In genomic region chr19:43674630-43674982, GRCh38 we compare ENCODE assay signal across 12 cellular contexts. TPM values are rescaled to one million over a fixed set of nuclear protein-coding genes. Genes with fewer than 3 reads are reported as not detected.
DNase-seq lines count a peak whose midpoint lies in the region; ATAC-seq and TF ChIP-seq lines count a peak whose summit lies in the region.
"Had no signal": no experiment of that assay in that cellular context is flagged by ENCODE, and none has a peak within 500 bp of the region (broad histone marks: within the 10 kb centered on the region; RNA-seq: fewer than 3 reads in every experiment).

No MANE protein-coding gene starts in this region.

- no peak for TF ChIP-seq POLR2A in adrenal gland (IDR thresholded peaks at IDR 0.05)

- H3K4me3 ChIP-seq in adrenal gland (no peak overlapping the region), left lung (no peak overlapping the region)
- H3K4me3 ChIP-seq: SJSA1 had no signal

- no peak for TF ChIP-seq CTCF in adrenal gland (IDR thresholded peaks at IDR 0.05)
- no peak for TF ChIP-seq CTCF in left lung (IDR thresholded peaks at IDR 0.05)

- H3K4me1 ChIP-seq in adrenal gland (replicated peaks in 1 of 2) (peaks cover 5 to 8% of the 10 kb centered on the region in 2 donors), left lung (peaks cover 8 to 56% of the 10 kb centered on the region in 2 donors)

- H3K36me3 ChIP-seq in adrenal gland (replicated peaks in 1 of 2) (no peaks in the 10 kb centered on the region), left lung (no peaks in the 10 kb centered on the region)
- H3K36me3 ChIP-seq: SJSA1 had no signal

- intact Hi-C loops in adrenal gland (cut with DNase I) (loop anchor here in 1 of 2 donors (5.0 kb wide), 1 partner anchor 113 kb away; no protein-coding TSS in a partner anchor), left lung (cut with DNase I) (loop anchor here in 1 of 2 donors (10.0 kb wide), 1 partner anchor 60 kb away; no protein-coding TSS in a partner anchor)

- DNase-seq in A172 (ENCODE audit: low spot score), result peak; percentile 37
- peak; percentile 84 for DNase-seq in HT1080 (ENCODE audit: low read depth)
- peak in 1 of 7 donors; percentile 28 for DNase-seq in adrenal gland
- DNase-seq in left lung, result peak in 1 of 2 donors; percentile 40
- no peak for DNase-seq in NK-92 treated with Interleukin-12 subunit alpha and Interleukin-12 subunit beta, amount 100 ng/mL, for 24 hours (lab: John Stamatoyannopoulos, UW)
- no peak for DNase-seq in stimulated activated CD4-positive, alpha-beta T cell treated with anti-CD3 and anti-CD28 coated beads, Interleukin-12 subunit alpha, Interleukin-12 subunit beta, amount 100 ng/mL, for 4 hours
- no peak for DNase-seq in NCI-H69 (lab: John Stamatoyannopoulos, UW)
- DNase-seq: activated CD8-positive, alpha-beta memory T cell treated with anti-CD3 and anti-CD28 coated beads for 24 hours; NCI-H1694 had no signal

- peak overlapping the region in 3 of 5 donors; percentile 52 to 65 (median 65) for H3K27ac ChIP-seq in adrenal gland
- H3K27ac ChIP-seq in left lung, result peak overlapping the region; percentile 54 to 97
- H3K27ac ChIP-seq: SJSA1 had no signal

- H3K27me3 ChIP-seq in adrenal gland, result no peaks in the 10 kb centered on the region
- H3K27me3 ChIP-seq in left lung, result no peaks in the 10 kb centered on the region
- H3K27me3 ChIP-seq: SJSA1 had no signal

- ATAC-seq in left lung, result peak; percentile 16
- ATAC-seq in GM18861 (IDR thresholded peaks at IDR 0.05; ENCODE audit: unreplicated experiment), result no peak

- 64 to 69% (median 67%) methylated on average over 3 of the region's 3 CpGs for WGBS in adrenal gland, 4 donors

- H3K9me3 ChIP-seq in adrenal gland (replicated peaks in 1 of 3), result no peaks in the 10 kb centered on the region
- no peaks in the 10 kb centered on the region for H3K9me3 ChIP-seq in left lung
- H3K9me3 ChIP-seq: SJSA1 had no signal

RNA-seq across cellular contexts. Expression of gene PLAUR, which starts 4.6 kb away (rescaled TPM):
- total RNA-seq in A172 (2014; rRNA removed; shearing (Covaris generic)), result 159 and 160 TPM in 2 replicates
- total RNA-seq in HT1080 (2014; rRNA removed; shearing (Covaris generic)), result 217 and 240 TPM in 2 replicates
- polyA plus RNA-seq in HT1080 (2015; cell fraction: cytosol; rRNA removed), result 349 and 370 TPM in 2 replicates
- 300 and 330 TPM in 2 replicates for polyA plus RNA-seq in HT1080 (2015; cell fraction: nucleus; rRNA removed)
- total RNA-seq in adrenal gland (10 to 100 TPM in 6 of 8 donors, 1 to 10 TPM in 2; 6.6 to 25.9 (median 15.4) TPM), left lung (100 to 1,000 TPM in 1 of 2 donors, 10 to 100 TPM in 1; 76.5 to 119 TPM)
- 10 to 100 TPM in 2 of 3 donors, 1 to 10 TPM in 1; 6.3 to 16.3 (median 14.5) TPM for polyA plus RNA-seq in adrenal gland

RNA-seq across cellular contexts. Expression of gene CADM4, which starts 35.0 kb away (rescaled TPM):
- total RNA-seq in A172 (2014; rRNA removed; shearing (Covaris generic)), result 78.5 and 139 TPM in 2 replicates
- total RNA-seq in HT1080 (2014; rRNA removed; shearing (Covaris generic)), result 1.3 and 1.5 TPM in 2 replicates
- polyA plus RNA-seq in HT1080 (2015; cell fraction: cytosol; rRNA removed), result 1.0 and 1.6 TPM in 2 replicates
- 1.1 TPM in 2 replicates for polyA plus RNA-seq in HT1080 (2015; cell fraction: nucleus; rRNA removed)
- total RNA-seq in adrenal gland (10 to 100 TPM; 16.6 to 53.9 (median 40.8) TPM), left lung (10 to 100 TPM in 1 of 2 donors, 1 to 10 TPM in 1; 4.7 to 12.1 TPM)
- 10 to 100 TPM; 21.7 to 92.7 (median 41.4) TPM for polyA plus RNA-seq in adrenal gland
- total RNA-seq: SJSA1 had no signal

RNA-seq across cellular contexts. Expression of gene IRGC, which starts 41.3 kb away (rescaled TPM):
- total RNA-seq in A172 (2014; rRNA removed; shearing (Covaris generic)), result not detected in 2 replicates
- total RNA-seq in HT1080 (2014; rRNA removed; shearing (Covaris generic)), result not detected in 2 replicates
- not detected in 2 replicates for polyA plus RNA-seq in HT1080 (2015; cell fraction: cytosol; rRNA removed)
- polyA plus RNA-seq in HT1080 (2015; cell fraction: nucleus; rRNA removed), result not detected in 2 replicates
- not detected for total RNA-seq in adrenal gland
- not detected for polyA plus RNA-seq in adrenal gland
- not detected for total RNA-seq in left lung
- total RNA-seq: SJSA1 had no signal
- polyA plus RNA-seq: BJ had no signal

RNA-seq across cellular contexts. Expression of gene ZNF428, which starts 55.2 kb away (rescaled TPM):
- total RNA-seq in A172 (2014; rRNA removed; shearing (Covaris generic)), result 56.8 and 59.2 TPM in 2 replicates
- total RNA-seq in HT1080 (2014; rRNA removed; shearing (Covaris generic)), result 23.6 and 24.8 TPM in 2 replicates
- 15.6 and 22.6 TPM in 2 replicates for polyA plus RNA-seq in HT1080 (2015; cell fraction: cytosol; rRNA removed)
- 8.8 and 11.6 TPM in 2 replicates for polyA plus RNA-seq in HT1080 (2015; cell fraction: nucleus; rRNA removed)
- 10 to 100 TPM; 34.9 to 71.2 (median 54.9) TPM for total RNA-seq in adrenal gland
- 100 to 1,000 TPM in 2 of 3 donors, 10 to 100 TPM in 1; 10.3 to 214 (median 148) TPM for polyA plus RNA-seq in adrenal gland
- total RNA-seq in left lung, result 10 to 100 TPM; 24.7 to 41.5 TPM

Comparison
In these comparisons a context has a peak if more than half of its experiments do, and no peak if none do; other contexts are left out.
1. DNase-seq: peak in A172 (single experiment) and HT1080 (single experiment); none in NK-92 treated with Interleukin-12 subunit alpha and Interleukin-12 subunit beta, amount 100 ng/mL, for 24 hours (single experiment), stimulated activated CD4-positive, alpha-beta T cell treated with anti-CD3 and anti-CD28 coated beads, Interleukin-12 subunit alpha, Interleukin-12 subunit beta, amount 100 ng/mL, for 4 hours (single experiment) and NCI-H69 (single experiment).